8 cellular contexts compared by ENCODE assay signal in genomic region chr5:100840364-100840763, GRCh38.
DNase-seq lines count a peak whose midpoint lies in the region; ATAC-seq, FAIRE-seq and TF ChIP-seq lines count a peak whose summit lies in the region.

No MANE protein-coding gene starts in this region.

- FAIRE-seq in GM12891 (lab: Jason Lieb, UNC), result peak; percentile 90

- intact Hi-C loops in left ventricle myocardium superior (cut with micrococcal nuclease), result no loop called here

- in situ Hi-C loops in astrocyte of the spinal cord (cut with HindIII; ENCODE audit: low sequenced_read_pairs), result no loop called here

- H3K9me3 Mint-ChIP-seq in type B pancreatic cell, result peaks cover 5% of the 10 kb centered on the region

- peak overlapping the region; percentile 86 for H3K27ac Mint-ChIP-seq in type B pancreatic cell

- H3K4me3 ChIP-seq in astrocyte of the spinal cord (ENCODE audit: low read depth, low read length), result no peak overlapping the region

- peak; percentile 59 for ATAC-seq in GM21576 (IDR thresholded peaks at IDR 0.05; ENCODE audit: unreplicated experiment)
- no peak for ATAC-seq in left ventricle myocardium superior

- peaks cover 4% of the 10 kb centered on the region for H3K36me3 Mint-ChIP-seq in type B pancreatic cell

- H3K4me3 Mint-ChIP-seq in type B pancreatic cell, result peak overlapping the region; percentile 25

- TF ChIP-seq POLR2A in GM12891 (IDR thresholded peaks at IDR 0.05; ENCODE audit: low read depth, low read length), result no peak

- no peak for TF ChIP-seq CTCF in astrocyte of the spinal cord (IDR thresholded peaks at IDR 0.05; ENCODE audit: low read depth, low read length)
- peak; percentile 13 for TF ChIP-seq CTCF in type B pancreatic cell (conservative IDR thresholded peaks at IDR 0.05)

- H3K27me3 Mint-ChIP-seq in type B pancreatic cell, result no peaks in the 10 kb centered on the region

- peaks cover 17% of the 10 kb centered on the region for H3K4me1 Mint-ChIP-seq in type B pancreatic cell (ENCODE audit: unreplicated experiment)

- no peak for DNase-seq in GM12891 (ENCODE audit: insufficient read length, low spot score)
- DNase-seq in Kasumi-1 (lab: John Stamatoyannopoulos, UW), result peak; percentile 16
- DNase-seq in astrocyte of the spinal cord (ENCODE audit: low read depth, low spot score), result peak; percentile 55
- DNase-seq in type B pancreatic cell (ENCODE audit: extremely low spot score, unreplicated experiment), result no peak
- DNase-seq in left ventricle myocardium superior, result no peak
- no peak for DNase-seq in NCI-H1092 (lab: John Stamatoyannopoulos, UW)
- DNase-seq in NCI-H2081 (lab: John Stamatoyannopoulos, UW), result no peak

TF ChIP-seq in GM12891, 5 proteins besides CTCF, POLR2A, EP300 and RAD21:
- TF ChIP-seq SPI1 (IDR thresholded peaks at IDR 0.05; ENCODE audit: low read depth, low read length) (no peak), POLR2AphosphoS5 (IDR thresholded peaks at IDR 0.05; ENCODE audit: low read depth, low read length) (no peak), PAX5 (IDR thresholded peaks at IDR 0.05; ENCODE audit: insufficient read depth, low read length, severe bottlenecking) (no peak), TAF1 (IDR thresholded peaks at IDR 0.05; ENCODE audit: low read depth, low read length) (no peak), POU2F2 (IDR thresholded peaks at IDR 0.05; ENCODE audit: low read depth, low read length) (no peak)

Comparison
In these comparisons a context has a peak if more than half of its experiments do, and no peak if none do; other contexts are left out.
1. DNase-seq: peak in Kasumi-1 (2 of 2) and astrocyte of the spinal cord (single experiment); none in GM12891 (single experiment), type B pancreatic cell (single experiment), left ventricle myocardium superior (single experiment), NCI-H1092 (single experiment) and NCI-H2081 (0 of 2).